1 cellular context compared by ENCODE assay signal in genomic region chr12:1357171-1357570, GRCh38.
TF ChIP-seq lines count a peak whose summit lies in the region.

No MANE protein-coding gene starts in this region.

TF ChIP-seq in IMR-90, 13 proteins besides CTCF, POLR2A, EP300 and RAD21 (continued from another document):
- TF ChIP-seq, protein P1, sequence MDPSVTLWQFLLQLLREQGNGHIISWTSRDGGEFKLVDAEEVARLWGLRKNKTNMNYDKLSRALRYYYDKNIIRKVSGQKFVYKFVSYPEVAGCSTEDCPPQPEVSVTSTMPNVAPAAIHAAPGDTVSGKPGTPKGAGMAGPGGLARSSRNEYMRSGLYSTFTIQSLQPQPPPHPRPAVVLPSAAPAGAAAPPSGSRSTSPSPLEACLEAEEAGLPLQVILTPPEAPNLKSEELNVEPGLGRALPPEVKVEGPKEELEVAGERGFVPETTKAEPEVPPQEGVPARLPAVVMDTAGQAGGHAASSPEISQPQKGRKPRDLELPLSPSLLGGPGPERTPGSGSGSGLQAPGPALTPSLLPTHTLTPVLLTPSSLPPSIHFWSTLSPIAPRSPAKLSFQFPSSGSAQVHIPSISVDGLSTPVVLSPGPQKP (IDR thresholded peaks at IDR 0.05; ENCODE audit: borderline replicate concordance, low read depth, low read length), result no peak
- no peak for TF ChIP-seq MAZ (IDR thresholded peaks at IDR 0.05; ENCODE audit: borderline replicate concordance, low read depth, low read length)
- no peak for TF ChIP-seq FOS (IDR thresholded peaks at IDR 0.05; ENCODE audit: low read depth, low read length)
- no peak for TF ChIP-seq SMC3 (IDR thresholded peaks at IDR 0.05; ENCODE audit: low read depth, low read length)
- TF ChIP-seq MXI1 (IDR thresholded peaks at IDR 0.05; ENCODE audit: borderline replicate concordance, low read depth, low read length), result no peak
- TF ChIP-seq CEBPB (IDR thresholded peaks at IDR 0.05; ENCODE audit: low read depth, low read length), result no peak
- no peak for TF ChIP-seq RFX5 (IDR thresholded peaks at IDR 0.05; ENCODE audit: low read depth, low read length)
